ENCODE assay signal across 23 cellular contexts in the genomic region with DNA sequence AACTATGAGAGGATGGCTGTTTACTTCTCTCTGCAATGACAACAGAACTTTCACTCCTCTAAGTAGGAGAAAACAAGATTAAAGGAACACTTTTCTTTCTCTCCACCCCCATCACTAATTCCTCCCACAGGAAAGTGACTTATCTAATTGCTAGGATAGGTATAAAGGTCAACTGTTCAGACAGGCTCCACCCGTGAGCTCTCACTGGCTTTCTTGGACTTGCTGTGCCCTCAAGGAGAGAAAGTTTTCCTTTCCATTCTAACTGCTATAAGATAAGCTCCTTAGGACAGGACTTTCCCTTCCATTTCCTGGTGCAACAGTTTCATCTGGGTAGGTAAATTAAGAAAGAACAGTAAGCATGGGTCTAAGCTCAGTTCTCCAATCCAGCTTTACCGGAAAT. TPM values are rescaled to one million over a fixed set of nuclear protein-coding genes. Genes with fewer than 3 reads are reported as not detected.
DNase-seq lines count a peak whose midpoint lies in the region; ATAC-seq, FAIRE-seq and TF ChIP-seq lines count a peak whose summit lies in the region.
"Had no signal": no experiment of that assay in that cellular context is flagged by ENCODE, and none has a peak within 500 bp of the region (broad histone marks: within the 10 kb centered on the region; RNA-seq: fewer than 3 reads in every experiment).

No MANE protein-coding gene starts in this region.

- in situ Hi-C loops in GM13977 (cut with MboI; ENCODE audit: low pct_unique_long_range_greater_than_20kb, low sequenced_read_pairs, unreplicated experiment): no loop called here

- H3K27ac ChIP-seq in A549: peak overlapping the region; percentile 67 to 70
- H3K27ac ChIP-seq in endothelial cell of umbilical vein (ENCODE audit: insufficient read depth, low read depth, low read length): no peak overlapping the region
- H3K27ac ChIP-seq: SK-N-MC, spleen, upper lobe of right lung had no signal

- TF ChIP-seq RAD21 in A549 (conservative IDR thresholded peaks at IDR 0.05 in 1 of 2, IDR thresholded peaks at IDR 0.05 in 1 of 2): no peak

- H3K36me3 ChIP-seq in endothelial cell of umbilical vein (ENCODE audit: control insufficient read depth in 2 of 2, extremely low read depth in 1 of 2, insufficient read depth in 2 of 2, low read length in 2 of 2): no peaks in the 10 kb centered on the region
- H3K36me3 ChIP-seq: spleen, upper lobe of right lung had no signal

- H3K9me3 Mint-ChIP-seq in nephron: no peaks in the 10 kb centered on the region
- H3K9me3 Mint-ChIP-seq in effector memory CD8-positive, alpha-beta T cell: no peaks in the 10 kb centered on the region
- H3K9me3 Mint-ChIP-seq: CD4-positive, alpha-beta memory T cell; central memory CD8-positive, alpha-beta T cell; endodermal cell; naive B cell; stimulated activated effector memory CD8-positive, alpha-beta T cell treated with anti-CD3 and anti-CD28 coated beads, Interleukin-12 subunit alpha, Interleukin-12 subunit beta, amount 100 ng/mL, for 72 hours had no signal

- no peak overlapping the region for H3K4me3 Mint-ChIP-seq in nephron
- no peak overlapping the region for H3K4me3 Mint-ChIP-seq in effector memory CD8-positive, alpha-beta T cell
- H3K4me3 Mint-ChIP-seq: activated CD8-positive, alpha-beta memory T cell treated with anti-CD3 and anti-CD28 coated beads, Interleukin-2, amount 10 ng/mL, durations not matched to agents 7 days and 5 days; CD4-positive, alpha-beta memory T cell; central memory CD8-positive, alpha-beta T cell; endodermal cell; naive B cell; stimulated activated effector memory CD8-positive, alpha-beta T cell treated with anti-CD3 and anti-CD28 coated beads, Interleukin-12 subunit alpha, Interleukin-12 subunit beta, amount 100 ng/mL, for 72 hours had no signal

- CTCF ChIA-PET in A549 (lab: Yijun Ruan, JAX) (interaction anchor here (1.2 kb wide), 1 partner anchor 10 kb away, joined by 3 read pairs; no protein-coding TSS in a partner anchor), endothelial cell of umbilical vein (lab: Charles Lee) (interaction anchor here (1.0 to 1.6 kb wide), 6 partner anchors 9 to 571 kb away, joined by 3 to 8 read pairs (median 3); no protein-coding TSS in a partner anchor)

- peak overlapping the region; percentile 77 for H2AFZ ChIP-seq in endothelial cell of umbilical vein (ENCODE audit: low read depth, low read length)

- 40% methylated on average over 2 of the region's 2 CpGs for WGBS in A549 (ENCODE audit: missing lambda C conversion rate)

- H3K4me2 ChIP-seq in A549: peak overlapping the region; percentile 86
- H3K4me2 ChIP-seq in endothelial cell of umbilical vein (ENCODE audit: insufficient read depth, low read length): peak overlapping the region; percentile 64

- no peak for TF ChIP-seq EP300 in A549 (IDR thresholded peaks at IDR 0.05)

- TF ChIP-seq CTCF in A549 (IDR thresholded peaks at IDR 0.05) (no peak), endothelial cell of umbilical vein (IDR thresholded peaks at IDR 0.05; ENCODE audit: extremely low read depth in 1 of 2, insufficient read depth in 1 of 2, low read depth in 1 of 2, low read length in 2 of 2) (no peak), nephron (IDR thresholded peaks at IDR 0.05; ENCODE audit: unreplicated experiment in 3 of 3) (no peak), GM13977 (IDR thresholded peaks at IDR 0.05; ENCODE audit: extremely low read depth, insufficient read depth, missing control alignments) (no peak)

- peaks cover 9% of the 10 kb centered on the region for H3K4me1 Mint-ChIP-seq in nephron
- H3K4me1 Mint-ChIP-seq in effector memory CD8-positive, alpha-beta T cell (ENCODE audit: low read depth in 2 of 2): peaks cover 5 to 6% of the 10 kb centered on the region in 2 donors

- POLR2A ChIA-PET in A549 (lab: Yijun Ruan, JAX): no interaction called here
- POLR2A ChIA-PET in endothelial cell of umbilical vein (lab: Charles Lee): no interaction called here

- no peaks in the 10 kb centered on the region for H3K9me3 ChIP-seq in A549
- no peaks in the 10 kb centered on the region for H3K9me3 ChIP-seq in endothelial cell of umbilical vein (replicated peaks; ENCODE audit: control insufficient read depth, insufficient read depth, low read length)
- H3K9me3 ChIP-seq: spleen, upper lobe of right lung had no signal

- no peaks in the 10 kb centered on the region for H3K27me3 ChIP-seq in endothelial cell of umbilical vein (ENCODE audit: control insufficient read depth in 2 of 2, insufficient read depth in 2 of 2, low read length in 2 of 2)
- H3K27me3 ChIP-seq: upper lobe of right lung had no signal

- ATAC-seq in A549 (peak in 1 of 2 experiments; percentile 38; a peak in 3 of 6 replicates), GM21528 (IDR thresholded peaks at IDR 0.05; ENCODE audit: low FRiP score, unreplicated experiment) (no peak)
- ATAC-seq in effector memory CD8-positive, alpha-beta T cell (replicated peaks): no peak
- ATAC-seq: activated CD8-positive, alpha-beta memory T cell treated with anti-CD3 and anti-CD28 coated beads, Interleukin-2, amount 10 ng/mL, durations not matched to agents 7 days and 5 days; stimulated activated effector memory CD8-positive, alpha-beta T cell treated with anti-CD3 and anti-CD28 coated beads, Interleukin-12 subunit alpha, Interleukin-12 subunit beta, amount 100 ng/mL, for 72 hours had no signal

- dilution Hi-C loops in endothelial cell of umbilical vein (cut with MboI; ENCODE audit: extremely low pct_ligation_motif_present, low sequenced_read_pairs): no loop called here

- BruUV-seq in endothelial cell of umbilical vein (replicated peaks; lab: Mats Ljungman, UMichigan): no TSS peak

- no peaks in the 10 kb centered on the region for H4K20me1 ChIP-seq in endothelial cell of umbilical vein (replicated peaks; ENCODE audit: control insufficient read depth, extremely low read depth, insufficient read depth, low read length)

- no peaks in the 10 kb centered on the region for H3K79me2 ChIP-seq in endothelial cell of umbilical vein (ENCODE audit: control insufficient read depth, insufficient read depth, low read length)

- H3K27ac Mint-ChIP-seq in nephron: peak overlapping the region in 2 of 3 experiments; percentile 35 to 65
- no peak overlapping the region for H3K27ac Mint-ChIP-seq in effector memory CD8-positive, alpha-beta T cell
- H3K27ac Mint-ChIP-seq: activated CD8-positive, alpha-beta memory T cell treated with anti-CD3 and anti-CD28 coated beads, Interleukin-2, amount 10 ng/mL, durations not matched to agents 7 days and 5 days; endodermal cell; stimulated activated effector memory CD8-positive, alpha-beta T cell treated with anti-CD3 and anti-CD28 coated beads, Interleukin-12 subunit alpha, Interleukin-12 subunit beta, amount 100 ng/mL, for 72 hours had no signal

- H3K27me3 Mint-ChIP-seq in nephron (ENCODE audit: low read depth): peaks cover 34% of the 10 kb centered on the region
- no peaks in the 10 kb centered on the region for H3K27me3 Mint-ChIP-seq in effector memory CD8-positive, alpha-beta T cell
- H3K27me3 Mint-ChIP-seq: CD4-positive, alpha-beta memory T cell; central memory CD8-positive, alpha-beta T cell; naive B cell had no signal

- H3K4me1 ChIP-seq in A549 (peaks cover 51% of the 10 kb centered on the region), endothelial cell of umbilical vein (ENCODE audit: control insufficient read depth, extremely low read depth, insufficient read depth, low read length) (peaks cover 26% of the 10 kb centered on the region)
- H3K4me1 ChIP-seq: upper lobe of right lung had no signal

- H3K9ac ChIP-seq in endothelial cell of umbilical vein (replicated peaks; ENCODE audit: extremely low read depth, insufficient read depth, low read length): no peak overlapping the region

- DNase-seq in A549 (ENCODE audit: low read depth in 1 of 2, low spot score in 1 of 2): peak in 1 of 2 experiments; percentile 64
- DNase-seq in NCI-H226: peak; percentile 62
- DNase-seq in endothelial cell of umbilical vein (ENCODE audit: low read depth, low spot score): peak; percentile 38
- DNase-seq in effector memory CD8-positive, alpha-beta T cell: no peak
- no peak for DNase-seq in NK-92 treated with Interleukin-12 subunit alpha and Interleukin-12 subunit beta, amount 100 ng/mL, for 24 hours (lab: John Stamatoyannopoulos, UW)
- no peak for DNase-seq in GM13977 (ENCODE audit: low spot score)
- DNase-seq: activated CD4-positive, CD25-positive, alpha-beta regulatory T cell treated with anti-CD3 and anti-CD28 coated beads, Interleukin-2, amount 50 U/mL, for 72 hours; activated CD8-positive, alpha-beta memory T cell treated with anti-CD3 and anti-CD28 coated beads, Interleukin-2, amount 10 ng/mL, durations not matched to agents 7 days and 5 days; activated effector memory CD4-positive, alpha-beta T cell treated with Interleukin-2 at 50 U/mL for 16 hours; CD4-positive, alpha-beta memory T cell; endodermal cell; IMR-90; MV-4-11; naive B cell; NCI-H2029 treated with DMSO at 0.1 percent for 48 hours; NCI-H510A; spleen; upper lobe of right lung had no signal

- peak overlapping the region; percentile 22; the same call in 2 of the 3 replicates for H3K4me3 ChIP-seq in A549
- H3K4me3 ChIP-seq in endothelial cell of umbilical vein (replicated peaks in 1 of 3; ENCODE audit: insufficient read depth in 1 of 3, low read depth in 1 of 3, low read length in 3 of 3): no peak overlapping the region
- H3K4me3 ChIP-seq: SK-N-MC, spleen, upper lobe of right lung had no signal

- H3K36me3 Mint-ChIP-seq in nephron (ENCODE audit: low read depth): no peaks in the 10 kb centered on the region
- peaks cover 5% of the 10 kb centered on the region for H3K36me3 Mint-ChIP-seq in effector memory CD8-positive, alpha-beta T cell (ENCODE audit: insufficient read depth)
- H3K36me3 Mint-ChIP-seq: activated CD8-positive, alpha-beta memory T cell treated with anti-CD3 and anti-CD28 coated beads, Interleukin-2, amount 10 ng/mL, durations not matched to agents 7 days and 5 days; naive B cell had no signal

- no peaks in the 10 kb centered on the region for H3K9me1 ChIP-seq in endothelial cell of umbilical vein (replicated peaks; ENCODE audit: control insufficient read depth, extremely low read depth, insufficient read depth, low read length)

- TF ChIP-seq POLR2A in A549 (IDR thresholded peaks at IDR 0.05; ENCODE audit: low read length) (no peak), endothelial cell of umbilical vein (IDR thresholded peaks at IDR 0.05; ENCODE audit: low read depth, low read length) (no peak)

- intact Hi-C loops in endothelial cell of umbilical vein (cut with micrococcal nuclease): no loop called here

- FAIRE-seq in A549 (lab: Jason Lieb, UNC): no peak
- FAIRE-seq in endothelial cell of umbilical vein (lab: Jason Lieb, UNC): peak; percentile 73

RNA-seq across cellular contexts. Expression of gene SLC41A2, which starts 4.8 kb away (rescaled TPM):
- polyA plus RNA-seq in A549 (2011; rRNA removed) (14.6 and 17.5 TPM in 2 replicates), A549 (2017; fragmentation: RNase III; extraction: RNeasy Plus Mini Kit Qiagen cat#74134 plus additional on column Dnase treatment) (13.8 to 16.5 TPM (median 14.8 TPM) in 3 replicates), endothelial cell of umbilical vein (0.97 and 1.7 TPM in 2 replicates)
- 2.4 and 2.6 TPM in 2 replicates for polyA plus RNA-seq in A549 (2012; cell fraction: cytosol; rRNA removed)
- polyA plus RNA-seq in A549 (2012; cell fraction: nucleus; rRNA removed): 1.5 and 2.4 TPM in 2 replicates
- 16.4 and 18.8 TPM in 2 replicates for polyA minus RNA-seq in A549 (2011; rRNA and poly(A)+ RNA removed)
- total RNA-seq in endothelial cell of umbilical vein: 7.5 and 8.0 TPM in 2 replicates
- polyA plus RNA-seq in endothelial cell of umbilical vein (2011; cell fraction: cytosol; rRNA removed): 1.3 TPM in 2 replicates
- 1.9 and 2.4 TPM in 2 replicates for polyA plus RNA-seq in endothelial cell of umbilical vein (2011; cell fraction: nucleus; rRNA removed)
- 6.7 and 10.8 TPM in 2 replicates for polyA plus RNA-seq in endothelial cell of umbilical vein (2012)
- polyA minus RNA-seq in endothelial cell of umbilical vein: 4.9 and 8.9 TPM in 2 replicates
- polyA minus RNA-seq in endothelial cell of umbilical vein (2011; cell fraction: cytosol; rRNA and poly(A)+ RNA removed): 6.6 TPM
- polyA minus RNA-seq in endothelial cell of umbilical vein (2011; cell fraction: nucleus; rRNA and poly(A)+ RNA removed): 11.3 and 11.9 TPM in 2 replicates

RNA-seq across cellular contexts. Expression of gene NOPCHAP1, which starts 32.8 kb away (rescaled TPM):
- polyA plus RNA-seq in A549 (2011; rRNA removed): 16.6 and 29.5 TPM in 2 replicates
- 21.2 and 24.9 TPM in 2 replicates for polyA plus RNA-seq in A549 (2012; cell fraction: cytosol; rRNA removed)
- 6.2 and 8.5 TPM in 2 replicates for polyA plus RNA-seq in A549 (2012; cell fraction: nucleus; rRNA removed)
- polyA plus RNA-seq in A549 (2017; fragmentation: RNase III; extraction: RNeasy Plus Mini Kit Qiagen cat#74134 plus additional on column Dnase treatment): 21.7 to 24.5 TPM (median 24.5 TPM) in 3 replicates
- polyA minus RNA-seq in A549 (2011; rRNA and poly(A)+ RNA removed): 11.3 and 18.7 TPM in 2 replicates
- total RNA-seq in endothelial cell of umbilical vein: 17.8 and 18.2 TPM in 2 replicates
- polyA plus RNA-seq in endothelial cell of umbilical vein: 5.1 and 6.1 TPM in 2 replicates
- polyA plus RNA-seq in endothelial cell of umbilical vein (2011; cell fraction: cytosol; rRNA removed): 12.3 and 12.8 TPM in 2 replicates
- 5.2 and 5.9 TPM in 2 replicates for polyA plus RNA-seq in endothelial cell of umbilical vein (2011; cell fraction: nucleus; rRNA removed)
- 31.0 and 36.3 TPM in 2 replicates for polyA plus RNA-seq in endothelial cell of umbilical vein (2012)
- 2.7 and 2.9 TPM in 2 replicates for polyA minus RNA-seq in endothelial cell of umbilical vein
- polyA minus RNA-seq in endothelial cell of umbilical vein (2011; cell fraction: cytosol; rRNA and poly(A)+ RNA removed): 7.8 TPM
- 1.9 and 3.3 TPM in 2 replicates for polyA minus RNA-seq in endothelial cell of umbilical vein (2011; cell fraction: nucleus; rRNA and poly(A)+ RNA removed)

Comparison
In these comparisons a context has a peak if more than half of its experiments do, and no peak if none do; other contexts are left out.
1. DNase-seq: peak in NCI-H226 (single experiment) and endothelial cell of umbilical vein (single experiment); none in effector memory CD8-positive, alpha-beta T cell (0 of 3), NK-92 treated with Interleukin-12 subunit alpha and Interleukin-12 subunit beta, amount 100 ng/mL, for 24 hours (single experiment) and GM13977 (single experiment).
2. H3K27ac Mint-ChIP-seq: peak in nephron (2 of 3); none in effector memory CD8-positive, alpha-beta T cell (0 of 2).